In the genomic region with DNA sequence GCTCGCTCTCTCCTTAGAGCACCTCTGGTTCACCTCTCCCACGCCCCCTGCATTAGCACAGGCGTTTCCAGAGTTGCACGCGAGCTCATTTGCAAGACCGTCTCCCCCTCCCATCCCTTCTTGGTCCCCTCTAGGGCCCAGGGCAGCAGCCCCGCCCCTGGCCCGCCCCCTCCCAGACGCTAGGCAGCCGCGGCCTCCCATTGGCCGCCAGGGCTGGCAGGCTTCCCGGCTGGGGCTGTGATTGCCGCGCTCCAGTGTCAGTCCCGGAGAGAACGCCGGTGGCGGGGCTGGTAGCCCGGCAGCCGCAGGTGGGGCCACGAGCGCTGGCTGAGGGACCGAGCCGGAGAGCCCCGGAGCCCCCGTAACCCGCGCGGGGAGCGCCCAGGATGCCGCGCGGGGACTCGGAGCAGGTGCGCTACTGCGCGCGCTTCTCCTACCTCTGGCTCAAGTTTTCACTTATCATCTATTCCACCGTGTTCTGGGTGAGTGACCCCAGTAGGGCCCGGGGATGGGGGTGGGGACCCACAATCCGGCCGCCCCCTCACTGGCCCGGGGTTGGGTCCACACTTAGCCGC, we compare ENCODE assay signal across 8 cellular contexts. TPM values are rescaled to one million over a fixed set of nuclear protein-coding genes. Genes with fewer than 3 reads are reported as not detected.
DNase-seq lines count a peak whose midpoint lies in the region; ATAC-seq lines count a peak whose summit lies in the region.

Gene TSPAN15, plus strand, starts transcription at position 257 of the 575 bp plus-strand sequence. Its CDS starts 130 bp downstream, at position 387.

- peak; percentile 59 to 79 for DNase-seq in NCI-H524 (lab: John Stamatoyannopoulos, UW)
- DNase-seq in NCI-H524 treated with DMSO at 0.1 percent for 48 hours (lab: John Stamatoyannopoulos, UW), result no peak
- DNase-seq in NCI-H748 treated with DMSO at 0.1 percent for 48 hours (lab: John Stamatoyannopoulos, UW), result peak; percentile 74
- peak; percentile 90 for DNase-seq in activated CD8-positive, alpha-beta memory T cell treated with anti-CD3 and anti-CD28 coated beads for 24 hours
- peak; percentile 62 for DNase-seq in effector CD8-positive, alpha-beta T cell (lab: John Stamatoyannopoulos, UW)
- DNase-seq in lung microvascular endothelial cell (ENCODE audit: low read depth in 2 of 2), result peak; percentile 84 to 91
- peak; percentile 40 to 66 (median 65) for DNase-seq in stimulated activated CD4-positive, alpha-beta T cell treated with anti-CD3 and anti-CD28 coated beads, TNF-alpha, amount 100 ng/mL, for 1 hour (ENCODE audit: low read depth in 3 of 3, low spot score in 1 of 3)

- peak; percentile 73 for ATAC-seq in HG03378 (IDR thresholded peaks at IDR 0.05; ENCODE audit: unreplicated experiment)

RNA-seq across cellular contexts. Expression of gene TSPAN15, which starts in this region (rescaled TPM):
- 49.2 and 118 TPM in 2 replicates for total RNA-seq in lung microvascular endothelial cell
